ENCODE assay signal across 2 cellular contexts in genomic region chr14:88866305-88866704, GRCh38.
TF ChIP-seq lines count a peak whose summit lies in the region.

No MANE protein-coding gene starts in this region.

TF ChIP-seq in IMR-90, 13 proteins besides CTCF, POLR2A, EP300 and RAD21:
- TF ChIP-seq MXI1 (IDR thresholded peaks at IDR 0.05; ENCODE audit: borderline replicate concordance, low read depth, low read length) (no peak), SMC3 (IDR thresholded peaks at IDR 0.05; ENCODE audit: low read depth, low read length) (peak; percentile 8; the same call in 1 of the 2 replicates), FOS (IDR thresholded peaks at IDR 0.05; ENCODE audit: low read depth, low read length) (0 out of 2 replicates have a peak, but pooled peaks have one; percentile 14)
TF ChIP-seq in IMR-90: peak in this region for 2.

TF ChIP-seq in HepG2, 621 proteins besides CTCF, POLR2A, EP300 and RAD21:
- TF ChIP-seq FOXK2 (IDR thresholded peaks at IDR 0.05) = no peak
- no peak for TF ChIP-seq ARID5B (CRISPR knock-in tag; IDR thresholded peaks at IDR 0.05)
- no peak for TF ChIP-seq ZBTB10 (CRISPR knock-in tag; IDR thresholded peaks at IDR 0.05; ENCODE audit: borderline replicate concordance)
- TF ChIP-seq ATF3 (CRISPR knock-in tag; IDR thresholded peaks at IDR 0.05) = no peak
- TF ChIP-seq PHB2 (IDR thresholded peaks at IDR 0.05; ENCODE audit: partially characterized antibody) = no peak
- TF ChIP-seq MAZ (IDR thresholded peaks at IDR 0.05; ENCODE audit: borderline replicate concordance, low read depth, low read length) = no peak
- TF ChIP-seq MAZ (CRISPR knock-in tag; IDR thresholded peaks at IDR 0.05; ENCODE audit: low read depth) = no peak
- no peak for TF ChIP-seq ELF4 (CRISPR knock-in tag; IDR thresholded peaks at IDR 0.05; ENCODE audit: borderline replicate concordance)
- no peak for TF ChIP-seq DRAP1 (CRISPR knock-in tag; IDR thresholded peaks at IDR 0.05)
- TF ChIP-seq ZMYM2 (CRISPR knock-in tag; IDR thresholded peaks at IDR 0.05) = no peak
- TF ChIP-seq CBX5 (CRISPR knock-in tag; IDR thresholded peaks at IDR 0.05; ENCODE audit: borderline replicate concordance) = no peak
